Comparison of ENCODE assay signal across 8 cellular contexts in genomic region chr12:92593734-92594402, GRCh38.
DNase-seq lines count a peak whose midpoint lies in the region; ATAC-seq, FAIRE-seq and TF ChIP-seq lines count a peak whose summit lies in the region.

No MANE protein-coding gene starts in this region.

- H3K36me3 ChIP-seq in left ventricle myocardium inferior (no peaks in the 10 kb centered on the region), HepG2 (replicated peaks in 1 of 2; ENCODE audit: control insufficient read depth in 1 of 2, insufficient read depth in 2 of 2, low read length in 2 of 2) (no peaks in the 10 kb centered on the region)

- no peak overlapping the region; the same call in 1 of the 2 replicates for H3K4me2 ChIP-seq in HepG2 (ENCODE audit: low read depth, low read length)

- no TSS peak for BruUV-seq in HepG2 (replicated peaks; lab: Mats Ljungman, UMichigan)

- 10% methylated on average over 8 of the region's 8 CpGs for WGBS in HepG2 (ENCODE audit: low lambda C conversion rate)

- H3K9me3 ChIP-seq in left ventricle myocardium inferior (replicated peaks), result no peaks in the 10 kb centered on the region
- no peaks in the 10 kb centered on the region for H3K9me3 ChIP-seq in HepG2 (ENCODE audit: low read length)

- no peaks in the 10 kb centered on the region for H3K27me3 ChIP-seq in left ventricle myocardium inferior (ENCODE audit: low read depth)
- no peaks in the 10 kb centered on the region for H3K27me3 ChIP-seq in HepG2 (ENCODE audit: control insufficient read depth in 1 of 2, insufficient read depth in 2 of 2, low read length in 2 of 2)

- H3K4me1 ChIP-seq in left ventricle myocardium inferior (no peaks in the 10 kb centered on the region), HepG2 (ENCODE audit: insufficient read depth, low read length) (peaks cover 9% of the 10 kb centered on the region)

- H4K20me1 ChIP-seq in HepG2 (ENCODE audit: insufficient read depth, low read length), result no peaks in the 10 kb centered on the region

- no peak overlapping the region for H2AFZ ChIP-seq in HepG2 (ENCODE audit: low read length)

- H3K79me2 ChIP-seq in HepG2 (ENCODE audit: insufficient read depth, low read length), result no peaks in the 10 kb centered on the region

- TF ChIP-seq EP300 in HepG2 (IDR thresholded peaks at IDR 0.05; ENCODE audit: low read depth in 2 of 2, low read length in 2 of 2) (no peak), HepG2 (CRISPR knock-in tag; IDR thresholded peaks at IDR 0.05; ENCODE audit: borderline replicate concordance) (no peak)

- H3K4me3 ChIP-seq in left ventricle myocardium inferior (no peak overlapping the region), HepG2 (replicated peaks in 1 of 3; ENCODE audit: insufficient read depth in 1 of 3, low read depth in 2 of 3, low read length in 3 of 3) (no peak overlapping the region)

- no peak for TF ChIP-seq POLR2A in HepG2 (IDR thresholded peaks at IDR 0.05; ENCODE audit: insufficient read depth in 1 of 2, low read depth in 2 of 2, low read length in 2 of 2)

- in situ Hi-C loops in HepG2 (cut with HindIII; ENCODE audit: extremely low pct_ligation_motif_present, low pct_unique_long_range_greater_than_20kb), result no loop called here

- no peak overlapping the region for H3K9ac ChIP-seq in HepG2 (ENCODE audit: insufficient read depth, low read depth, low read length)

- no peak for TF ChIP-seq CTCF in left ventricle myocardium inferior (IDR thresholded peaks at IDR 0.05; ENCODE audit: borderline replicate concordance)
- no peak for TF ChIP-seq CTCF in HepG2 (CRISPR knock-in tag; IDR thresholded peaks at IDR 0.05)

- no peak for TF ChIP-seq RAD21 in HepG2 (CRISPR knock-in tag; IDR thresholded peaks at IDR 0.05)

- POLR2A ChIA-PET in HepG2 (lab: Yijun Ruan, JAX), result no interaction called here

- intact Hi-C loops in Right ventricle myocardium superior (cut with DNase I), result no loop called here
- intact Hi-C loops in left ventricle myocardium inferior (cut with micrococcal nuclease), result no loop called here
- intact Hi-C loops in HepG2 (cut with micrococcal nuclease; ENCODE audit: unreplicated experiment), result no loop called here

- peak; percentile 62 for ATAC-seq in Right ventricle myocardium superior (ENCODE audit: poor library complexity)
- ATAC-seq in HG03342 (IDR thresholded peaks at IDR 0.05; ENCODE audit: unreplicated experiment), result peak; percentile 100
- ATAC-seq in HepG2, result peak; percentile 72

- CTCF ChIA-PET in HepG2 (lab: Yijun Ruan, JAX; ENCODE audit: low intra/inter-chr PET ratio, low total read pairs), result no interaction called here

- FAIRE-seq in HepG2 (lab: Jason Lieb, UNC), result no peak

- DNase-seq in Right ventricle myocardium superior (peak; percentile 33), left ventricle myocardium inferior (no peak), T follicular helper cell (ENCODE audit: low read depth) (peak; percentile 79), HepG2 (ENCODE audit: low spot score) (peak; percentile 54), NCI-H510A (lab: John Stamatoyannopoulos, UW) (no peak)
- peak; percentile 54 for DNase-seq in activated naive CD8-positive, alpha-beta T cell treated with anti-CD3 and anti-CD28 coated beads, Interleukin-2, amount 50 U/mL, for 16 hours (ENCODE audit: low read depth, low spot score)
- DNase-seq in stimulated activated CD8-positive, alpha-beta memory T cell treated with anti-CD3 and anti-CD28 coated beads, Interleukin-15, amount 100 ng/mL, for 48 hours (ENCODE audit: low read depth in 2 of 2), result peak; percentile 49 to 69

- H3K27ac ChIP-seq in left ventricle myocardium inferior (replicated peaks) (no peak overlapping the region), HepG2 (ENCODE audit: extremely low read length, insufficient read depth, low read length) (no peak overlapping the region)

TF ChIP-seq in HepG2, 621 proteins besides CTCF, POLR2A, EP300 and RAD21 (continues in another document):
- TF ChIP-seq ZNF816 (CRISPR knock-in tag; IDR thresholded peaks at IDR 0.05; ENCODE audit: borderline replicate concordance) (no peak), ETV5 (CRISPR knock-in tag; IDR thresholded peaks at IDR 0.05; ENCODE audit: borderline replicate concordance) (no peak; the same call in 1 of the 2 replicates), RFXANK (CRISPR knock-in tag; IDR thresholded peaks at IDR 0.05) (no peak), ZFP90 (CRISPR knock-in tag; IDR thresholded peaks at IDR 0.05; ENCODE audit: borderline replicate concordance) (no peak), POGK (CRISPR knock-in tag; conservative IDR thresholded peaks at IDR 0.05) (no peak), ZNF510 (CRISPR knock-in tag; IDR thresholded peaks at IDR 0.05; ENCODE audit: low read depth) (no peak), CREB1 (IDR thresholded peaks at IDR 0.05) (peak; percentile 56; the same call in 1 of the 2 replicates), CREB1 (CRISPR knock-in tag; IDR thresholded peaks at IDR 0.05) (0 out of 2 replicates have a peak, but pooled peaks have one; percentile 30), GATAD1 (CRISPR knock-in tag; IDR thresholded peaks at IDR 0.05) (no peak), ZNF678 (CRISPR knock-in tag; IDR thresholded peaks at IDR 0.05) (no peak), ZBTB1 (CRISPR knock-in tag; IDR thresholded peaks at IDR 0.05; ENCODE audit: borderline replicate concordance) (no peak), SMAD1 (CRISPR knock-in tag; IDR thresholded peaks at IDR 0.05; ENCODE audit: borderline replicate concordance, low read depth) (no peak), RARA (CRISPR knock-in tag; IDR thresholded peaks at IDR 0.05) (peak; percentile 57), CCDC6 (CRISPR knock-in tag; IDR thresholded peaks at IDR 0.05) (no peak), ZNF207 (IDR thresholded peaks at IDR 0.05; ENCODE audit: borderline replicate concordance) (no peak), MTA1 (CRISPR knock-in tag; IDR thresholded peaks at IDR 0.05; ENCODE audit: borderline replicate concordance) (no peak), ZNF276 (CRISPR knock-in tag; IDR thresholded peaks at IDR 0.05; ENCODE audit: low read depth) (no peak), RNF2 (conservative IDR thresholded peaks at IDR 0.05; ENCODE audit: low read depth) (no peak), ATM (IDR thresholded peaks at IDR 0.05; ENCODE audit: borderline replicate concordance) (no peak), RFXAP (CRISPR knock-in tag; IDR thresholded peaks at IDR 0.05; ENCODE audit: borderline replicate concordance) (no peak), GABPA (IDR thresholded peaks at IDR 0.05; ENCODE audit: low read depth, low read length) (peak; percentile 24; the same call in 1 of the 2 replicates), GABPA (CRISPR knock-in tag; IDR thresholded peaks at IDR 0.05; ENCODE audit: low read depth) (peak; percentile 67), ZNF75D (CRISPR knock-in tag; IDR thresholded peaks at IDR 0.05; ENCODE audit: borderline replicate concordance) (no peak)
- TF ChIP-seq, protein P1, sequence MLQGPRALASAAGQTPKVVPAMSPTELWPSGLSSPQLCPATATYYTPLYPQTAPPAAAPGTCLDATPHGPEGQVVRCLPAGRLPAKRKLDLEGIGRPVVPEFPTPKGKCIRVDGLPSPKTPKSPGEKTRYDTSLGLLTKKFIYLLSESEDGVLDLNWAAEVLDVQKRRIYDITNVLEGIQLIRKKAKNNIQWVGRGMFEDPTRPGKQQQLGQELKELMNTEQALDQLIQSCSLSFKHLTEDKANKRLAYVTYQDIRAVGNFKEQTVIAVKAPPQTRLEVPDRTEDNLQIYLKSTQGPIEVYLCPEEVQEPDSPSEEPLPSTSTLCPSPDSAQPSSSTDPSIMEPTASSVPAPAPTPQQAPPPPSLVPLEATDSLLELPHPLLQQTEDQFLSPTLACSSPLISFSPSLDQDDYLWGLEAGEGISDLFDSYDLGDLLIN (CRISPR knock-in tag; IDR thresholded peaks at IDR 0.05; ENCODE audit: borderline replicate concordance), result no peak
- TF ChIP-seq, protein P2, sequence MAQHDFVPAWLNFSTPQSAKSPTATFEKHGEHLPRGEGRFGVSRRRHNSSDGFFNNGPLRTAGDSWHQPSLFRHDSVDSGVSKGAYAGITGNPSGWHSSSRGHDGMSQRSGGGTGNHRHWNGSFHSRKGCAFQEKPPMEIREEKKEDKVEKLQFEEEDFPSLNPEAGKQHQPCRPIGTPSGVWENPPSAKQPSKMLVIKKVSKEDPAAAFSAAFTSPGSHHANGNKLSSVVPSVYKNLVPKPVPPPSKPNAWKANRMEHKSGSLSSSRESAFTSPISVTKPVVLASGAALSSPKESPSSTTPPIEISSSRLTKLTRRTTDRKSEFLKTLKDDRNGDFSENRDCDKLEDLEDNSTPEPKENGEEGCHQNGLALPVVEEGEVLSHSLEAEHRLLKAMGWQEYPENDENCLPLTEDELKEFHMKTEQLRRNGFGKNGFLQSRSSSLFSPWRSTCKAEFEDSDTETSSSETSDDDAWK (CRISPR knock-in tag; IDR thresholded peaks at IDR 0.05), result no peak

Comparison
In these comparisons a context has a peak if more than half of its experiments do, and no peak if none do; other contexts are left out.
1. DNase-seq: peak in Right ventricle myocardium superior (single experiment), T follicular helper cell (single experiment), activated naive CD8-positive, alpha-beta T cell treated with anti-CD3 and anti-CD28 coated beads, Interleukin-2, amount 50 U/mL, for 16 hours (single experiment), HepG2 (single experiment) and stimulated activated CD8-positive, alpha-beta memory T cell treated with anti-CD3 and anti-CD28 coated beads, Interleukin-15, amount 100 ng/mL, for 48 hours (2 of 2); none in left ventricle myocardium inferior (single experiment) and NCI-H510A (single experiment).
2. Peak in every context shown above with its lines, with median percentiles within 50 percentile points of each other: ATAC-seq.